25 cellular contexts compared by ENCODE assay signal in the genomic region with DNA sequence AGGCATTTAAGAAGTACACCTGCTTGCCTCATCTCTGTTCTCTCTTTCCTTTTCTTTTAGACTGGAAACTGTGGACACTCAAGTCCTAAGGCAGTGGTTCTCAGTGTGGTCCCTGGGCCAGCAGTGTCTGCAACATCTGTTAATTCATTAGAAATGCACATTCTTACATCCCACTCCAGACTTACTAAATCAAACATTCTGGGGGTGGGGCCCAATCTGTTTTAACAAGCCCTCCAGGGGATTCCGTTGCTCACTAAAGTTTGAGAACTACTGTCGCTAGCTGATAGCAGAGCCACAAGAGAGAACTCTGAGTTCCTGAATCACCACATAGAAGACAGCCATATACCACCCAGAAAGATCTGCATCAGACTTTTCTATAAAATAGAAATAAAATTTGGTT.
"Had no signal": no experiment of that assay in that cellular context is flagged by ENCODE, and none has a peak within 500 bp of the region (broad histone marks: within the 10 kb centered on the region; RNA-seq: fewer than 3 reads in every experiment).

No MANE protein-coding gene starts in this region.

- H3K4me1 ChIP-seq: colonic mucosa, left lung, prostate gland, suprapubic skin, transverse colon, vagina had no signal

- H3K9me3 Mint-ChIP-seq: memory B cell; stimulated activated naive CD8-positive, alpha-beta T cell treated with anti-CD3 and anti-CD28 coated beads, Interleukin-15, amount 100 ng/mL, for 72 hours had no signal

- ATAC-seq: left lung; mucosa of descending colon; stimulated activated naive CD8-positive, alpha-beta T cell treated with anti-CD3 and anti-CD28 coated beads, Interleukin-15, amount 100 ng/mL, for 72 hours had no signal

- H3K9ac ChIP-seq: neural progenitor cell had no signal

- DNase-seq: activated CD4-positive, alpha-beta T cell treated with anti-CD3 and anti-CD28 coated beads, Interleukin-2, amount 50 U/mL, for 48 hours; activated T-cell treated with anti-CD3 and anti-CD28 coated beads for 4 hours; amniotic stem cell; caudate nucleus; colonic mucosa; endodermal cell; foreskin melanocyte; kidney; left lung; mucosa of descending colon; naive B cell; right cardiac atrium; stimulated activated CD4-positive, alpha-beta T cell treated with anti-CD3 and anti-CD28 coated beads, Interleukin-15, amount 100 ng/mL, for 24 hours; stimulated activated CD4-positive, alpha-beta T cell treated with anti-CD3 and anti-CD28 coated beads, Interleukin-2, amount 100 ng/mL, for 48 hours; stimulated activated naive CD8-positive, alpha-beta T cell treated with anti-CD3 and anti-CD28 coated beads, Interleukin-15, amount 100 ng/mL, for 72 hours; T-helper 2 cell; transverse colon had no signal

- H3K27me3 ChIP-seq: colonic mucosa, left lung, neural progenitor cell, suprapubic skin, transverse colon, vagina had no signal

- H3K27ac ChIP-seq: colonic mucosa, epithelial cell of prostate, left lung, neural progenitor cell, prostate gland, skin epidermis, suprapubic skin, transverse colon, vagina had no signal

- H3K4me3 ChIP-seq: colonic mucosa, left lung, mucosa of descending colon, neural progenitor cell, prostate gland, skin epidermis, suprapubic skin, transverse colon, vagina had no signal

- H3K36me3 ChIP-seq: colonic mucosa, left lung, neural progenitor cell, prostate gland, suprapubic skin, transverse colon, vagina had no signal

- H3K27ac Mint-ChIP-seq: activated naive CD8-positive, alpha-beta T cell; endodermal cell; memory B cell; neural progenitor cell had no signal

- H3K9me3 ChIP-seq: colonic mucosa, left lung, mucosa of descending colon, prostate gland, suprapubic skin, transverse colon, vagina had no signal

- H3K36me3 Mint-ChIP-seq: activated naive CD8-positive, alpha-beta T cell; memory B cell; neural progenitor cell had no signal

- H3K4me1 Mint-ChIP-seq: naive B cell; stimulated activated naive CD8-positive, alpha-beta T cell treated with anti-CD3 and anti-CD28 coated beads, Interleukin-15, amount 100 ng/mL, for 72 hours had no signal

- H3K4me3 Mint-ChIP-seq: activated naive CD8-positive, alpha-beta T cell; endodermal cell; memory B cell; naive B cell; neural progenitor cell; stimulated activated naive CD8-positive, alpha-beta T cell treated with anti-CD3 and anti-CD28 coated beads, Interleukin-15, amount 100 ng/mL, for 72 hours had no signal

- H3K4me2 ChIP-seq: neural progenitor cell had no signal

- H3K27me3 Mint-ChIP-seq: activated naive CD8-positive, alpha-beta T cell; stimulated activated naive CD8-positive, alpha-beta T cell treated with anti-CD3 and anti-CD28 coated beads, Interleukin-15, amount 100 ng/mL, for 72 hours had no signal
